ENCODE assay signal across 19 cellular contexts in the genomic region with DNA sequence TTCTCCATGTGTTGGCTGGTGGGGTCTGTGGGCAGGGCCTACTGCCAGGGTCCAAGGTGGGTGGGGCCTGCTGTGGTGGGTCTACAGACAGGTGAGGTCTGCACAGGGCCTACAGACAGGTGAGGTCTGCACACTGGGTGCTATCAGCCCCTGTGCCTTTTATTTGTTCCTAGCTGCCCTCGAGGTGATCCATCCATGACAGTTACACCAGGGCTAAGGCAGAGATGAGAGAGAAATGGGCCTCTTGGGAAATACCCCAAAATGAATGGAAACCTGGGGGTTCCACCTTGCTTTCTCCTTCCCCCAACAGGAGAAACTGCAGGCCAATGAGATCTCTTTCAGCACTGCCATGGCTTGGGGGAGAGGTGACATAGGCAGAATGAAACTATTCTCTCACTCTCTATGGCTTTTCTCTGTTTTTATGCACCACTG. TPM values are rescaled to one million over a fixed set of nuclear protein-coding genes. Genes with fewer than 3 reads are reported as not detected.
DNase-seq lines count a peak whose midpoint lies in the region; ATAC-seq and TF ChIP-seq lines count a peak whose summit lies in the region.
"Had no signal": no experiment of that assay in that cellular context is flagged by ENCODE, and none has a peak within 500 bp of the region (broad histone marks: within the 10 kb centered on the region; RNA-seq: fewer than 3 reads in every experiment).

No MANE protein-coding gene starts in this region.

- peak; percentile 71 for ATAC-seq in GM19351 (IDR thresholded peaks at IDR 0.05; ENCODE audit: unreplicated experiment)
- peak; percentile 68 for ATAC-seq in HG02798 (IDR thresholded peaks at IDR 0.05; ENCODE audit: poor library complexity, unreplicated experiment)
- ATAC-seq in GM21526 (IDR thresholded peaks at IDR 0.05; ENCODE audit: low FRiP score, unreplicated experiment) = no peak
- ATAC-seq: activated CD4-positive, CD25-positive, alpha-beta regulatory T cell treated with anti-CD3 and anti-CD28 coated beads, Interleukin-2, amount 50 U/mL, for 24 hours; pancreas had no signal

- no peaks in the 10 kb centered on the region for H3K36me3 Mint-ChIP-seq in endothelial cell (ENCODE audit: low read depth, unreplicated experiment)

- H3K4me3 Mint-ChIP-seq in endothelial cell (ENCODE audit: unreplicated experiment) = no peak overlapping the region

- in situ Hi-C loops in GM13977 (cut with MboI; ENCODE audit: low pct_unique_long_range_greater_than_20kb, low sequenced_read_pairs, unreplicated experiment) = no loop called here

- peaks cover under 1% of the 10 kb centered on the region for H3K9me3 Mint-ChIP-seq in endothelial cell (ENCODE audit: unreplicated experiment)

- peak; percentile 83 for DNase-seq in GM13977 (ENCODE audit: low spot score)
- DNase-seq in coronary artery (ENCODE audit: low spot score) = peak; percentile 56
- no peak for DNase-seq in endothelial cell (ENCODE audit: low spot score)
- DNase-seq in activated CD4-positive, alpha-beta T cell treated with anti-CD3 and anti-CD28 coated beads, Interleukin-2, amount 50 U/mL, for 4 hours = no peak
- DNase-seq in A172 (ENCODE audit: low spot score) = no peak
- DNase-seq: activated gamma-delta T cell; caudate nucleus; hypothalamus; KBM-7; NCI-H187; NK-92 treated with Interleukin-12 subunit alpha and Interleukin-12 subunit beta, amount 100 ng/mL, for 24 hours had no signal

- no peak overlapping the region for H3K27ac Mint-ChIP-seq in endothelial cell (ENCODE audit: unreplicated experiment)

- no peak overlapping the region for H3K4me3 ChIP-seq in coronary artery
- H3K4me3 ChIP-seq: pancreas had no signal

- no peaks in the 10 kb centered on the region for H3K4me1 Mint-ChIP-seq in endothelial cell (ENCODE audit: unreplicated experiment)

- TF ChIP-seq CTCF in GM13977 (IDR thresholded peaks at IDR 0.05; ENCODE audit: extremely low read depth, insufficient read depth, missing control alignments) (no peak), coronary artery (IDR thresholded peaks at IDR 0.05) (no peak), endothelial cell (IDR thresholded peaks at IDR 0.05; ENCODE audit: unreplicated experiment) (no peak)

- H3K27me3 Mint-ChIP-seq in endothelial cell (ENCODE audit: unreplicated experiment) = peaks cover 1% of the 10 kb centered on the region

- H3K27ac ChIP-seq in coronary artery = no peak overlapping the region
- H3K27ac ChIP-seq: C4-2B, pancreas had no signal

RNA-seq across cellular contexts. Expression of a gene that starts 36.4 kb away (rescaled TPM):
- not detected for total RNA-seq in endothelial cell (ENCODE audit: unreplicated experiment)
- not detected in 2 replicates for total RNA-seq in A172 (2014; rRNA removed; shearing (Covaris generic))
- total RNA-seq: epithelial cell of proximal tubule, lung microvascular endothelial cell, pancreas had no signal

RNA-seq across cellular contexts. Expression of a gene that starts 44.6 kb away (rescaled TPM):
- total RNA-seq in endothelial cell (ENCODE audit: unreplicated experiment) = 25.4 TPM
- 19.2 and 24.0 TPM in 2 replicates for total RNA-seq in A172 (2014; rRNA removed; shearing (Covaris generic))

Comparison
In these comparisons a context has a peak if more than half of its experiments do, and no peak if none do; other contexts are left out.
1. DNase-seq: peak in GM13977 (single experiment) and coronary artery (single experiment); none in endothelial cell (single experiment), activated CD4-positive, alpha-beta T cell treated with anti-CD3 and anti-CD28 coated beads, Interleukin-2, amount 50 U/mL, for 4 hours (0 of 2) and A172 (single experiment).